Comparison of ENCODE assay signal across 11 cellular contexts in genomic region chr6:87376643-87377042, GRCh38. TPM values are rescaled to one million over a fixed set of nuclear protein-coding genes. Genes with fewer than 3 reads are reported as not detected.
"Had no signal": no experiment of that assay in that cellular context is flagged by ENCODE, and none has a peak within 500 bp of the region (broad histone marks: within the 10 kb centered on the region; RNA-seq: fewer than 3 reads in every experiment).

No MANE protein-coding gene starts in this region.

- H3K4me3 Mint-ChIP-seq: GM23338, H9, HFFc6 had no signal

- H3K36me3 ChIP-seq: HAP-1 had no signal

- H3K9ac ChIP-seq: GM23248 had no signal

- ATAC-seq: GM23338, HCT116 had no signal

- H3K4me1 ChIP-seq: HAP-1 had no signal

- H3K9me3 ChIP-seq: HAP-1 had no signal

- H3K9me3 Mint-ChIP-seq: HFFc6 had no signal

- H3K4me3 ChIP-seq: GM23248, GM23338, HAP-1 had no signal

- H3K4me2 ChIP-seq: GM23338 had no signal

- H3K27ac Mint-ChIP-seq: GM23338, H9, HFFc6 had no signal

- DNase-seq: GM23248, GOT3, H7, H9, HCEC 1CT, HFFc6 had no signal

- H3K27ac ChIP-seq: GM23248 had no signal

RNA-seq across cellular contexts. Expression of gene CFAP206, which starts 31.1 kb away (rescaled TPM):
- total RNA-seq: GM23248, GM23338, H1, H9, HFFc6 had no signal

RNA-seq across cellular contexts. Expression of gene GJB7, which starts 47.6 kb away (rescaled TPM):
- total RNA-seq: GM23248, H4, HFFc6 had no signal
